Comparison of ENCODE assay signal across 28 cellular contexts in the genomic region with DNA sequence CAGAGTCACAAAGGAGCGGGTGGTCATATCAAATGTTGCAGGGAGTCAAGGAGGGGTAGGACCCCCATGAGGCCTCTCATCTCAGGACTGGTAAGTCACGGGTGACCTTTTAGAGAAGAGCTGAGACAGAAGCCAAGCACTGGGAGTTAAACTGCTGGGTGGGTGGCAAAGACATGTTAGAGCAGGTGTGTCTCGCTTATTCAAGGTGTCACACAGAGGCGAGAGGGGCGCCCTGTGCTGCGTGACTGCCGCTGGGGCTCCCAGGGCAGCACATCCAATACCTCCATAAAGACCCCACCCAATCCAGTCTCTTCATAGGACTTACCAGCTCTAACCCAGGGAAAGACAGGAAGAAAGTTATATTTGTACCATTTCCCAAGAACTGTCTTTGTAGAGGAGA. TPM values are rescaled to one million over a fixed set of nuclear protein-coding genes. Genes with fewer than 3 reads are reported as not detected.
"Had no signal": no experiment of that assay in that cellular context is flagged by ENCODE, and none has a peak within 500 bp of the region (broad histone marks: within the 10 kb centered on the region; RNA-seq: fewer than 3 reads in every experiment).

No MANE protein-coding gene starts in this region.

- H3K4me1 Mint-ChIP-seq: activated B cell treated with CpG ODN at 0.5 μM for 24 hours; activated T-helper 17 cell treated with anti-CD3 and anti-CD28 coated beads, Interleukin-2, amount 50 U/mL, for 72 hours; natural killer cell; T-cell had no signal

- ATAC-seq: activated CD8-positive, alpha-beta T cell treated with anti-CD3 and anti-CD28 coated beads for 36 hours; activated naive CD4-positive, alpha-beta T cell treated with anti-CD3 and anti-CD28 coated beads, Interleukin-2, amount 50 U/mL, for 72 hours; activated T-cell treated with anti-CD3 and anti-CD28 coated beads, Interleukin-2, amount 50 U/mL, for 4 hours; activated T-helper 17 cell treated with anti-CD3 and anti-CD28 coated beads, Interleukin-2, amount 50 U/mL, for 72 hours; left colon; lower lobe of right lung; natural killer cell; stimulated activated naive CD8-positive, alpha-beta T cell treated with anti-CD3 and anti-CD28 coated beads, Interleukin-15, Interleukin-2, amounts not matched to agents 100 U/mL and 50 U/mL, for 24 hours; T-cell had no signal

- H3K36me3 Mint-ChIP-seq: activated naive CD4-positive, alpha-beta T cell treated with anti-CD3 and anti-CD28 coated beads, Interleukin-2, amount 50 U/mL, for 72 hours; natural killer cell; T-cell had no signal

- H3K36me3 ChIP-seq: lower lobe of right lung, spleen, thoracic aorta had no signal

- H3K4me3 Mint-ChIP-seq: activated B cell treated with CpG ODN at 0.5 μM for 24 hours; activated CD8-positive, alpha-beta T cell treated with anti-CD3 and anti-CD28 coated beads for 36 hours; activated T-cell treated with anti-CD3 and anti-CD28 coated beads, Interleukin-2, amount 50 U/mL, for 4 hours; activated T-helper 17 cell treated with anti-CD3 and anti-CD28 coated beads, Interleukin-2, amount 50 U/mL, for 72 hours; natural killer cell; T-cell had no signal

- FAIRE-seq: bronchial epithelial cell, colon, endometrium, frontal cortex, keratinocyte had no signal

- H3K4me3 ChIP-seq: lower lobe of right lung, spleen, thoracic aorta had no signal

- H3K9me3 ChIP-seq: lower lobe of right lung, spleen, thoracic aorta had no signal

- DNase-seq: activated B cell treated with CpG ODN at 0.5 μM for 24 hours; activated CD4-positive, alpha-beta T cell treated with anti-CD3 and anti-CD28 coated beads, Interleukin-2, amount 50 U/mL, for 1 hour; activated CD8-positive, alpha-beta T cell treated with anti-CD3 and anti-CD28 coated beads for 36 hours; activated T-cell treated with anti-CD3 and anti-CD28 coated beads, Interleukin-2, amount 50 U/mL, for 4 hours; effector CD8-positive, alpha-beta T cell; glutamatergic neuron; hippocampal formation; left colon; lower lobe of right lung; mesenchymal stem cell; natural killer cell; retina; spleen; stimulated activated CD4-positive, alpha-beta T cell treated with anti-CD3 and anti-CD28 coated beads, Interleukin-2, amount 100 ng/mL, for 48 hours; stimulated activated naive CD8-positive, alpha-beta T cell treated with anti-CD3 and anti-CD28 coated beads, Interleukin-15, Interleukin-2, amounts not matched to agents 100 U/mL and 50 U/mL, for 24 hours; T-cell had no signal

- H3K9me3 Mint-ChIP-seq: activated B cell treated with CpG ODN at 0.5 μM for 24 hours; activated CD8-positive, alpha-beta T cell treated with anti-CD3 and anti-CD28 coated beads for 36 hours; activated naive CD4-positive, alpha-beta T cell treated with anti-CD3 and anti-CD28 coated beads, Interleukin-2, amount 50 U/mL, for 72 hours; activated T-cell treated with anti-CD3 and anti-CD28 coated beads, Interleukin-2, amount 50 U/mL, for 4 hours; activated T-helper 17 cell treated with anti-CD3 and anti-CD28 coated beads, Interleukin-2, amount 50 U/mL, for 72 hours; natural killer cell; T-cell had no signal

- H3K27ac Mint-ChIP-seq: activated B cell treated with CpG ODN at 0.5 μM for 24 hours; activated CD8-positive, alpha-beta T cell treated with anti-CD3 and anti-CD28 coated beads for 36 hours; activated naive CD4-positive, alpha-beta T cell treated with anti-CD3 and anti-CD28 coated beads, Interleukin-2, amount 50 U/mL, for 72 hours; activated T-helper 17 cell treated with anti-CD3 and anti-CD28 coated beads, Interleukin-2, amount 50 U/mL, for 72 hours; natural killer cell; T-cell had no signal

- H3K4me1 ChIP-seq: lower lobe of right lung, spleen had no signal

- H3K27ac ChIP-seq: epithelial cell of prostate, lower lobe of right lung, spleen had no signal

RNA-seq across cellular contexts. Expression of a gene that starts 15.1 kb away (rescaled TPM):
- total RNA-seq: activated B cell treated with CpG ODN at 0.5 μM for 24 hours; activated CD8-positive, alpha-beta T cell treated with anti-CD3 and anti-CD28 coated beads for 36 hours; activated naive CD4-positive, alpha-beta T cell treated with anti-CD3 and anti-CD28 coated beads, Interleukin-2, amount 50 U/mL, for 72 hours; activated T-cell treated with anti-CD3 and anti-CD28 coated beads, Interleukin-2, amount 50 U/mL, for 4 hours; activated T-helper 17 cell treated with anti-CD3 and anti-CD28 coated beads, Interleukin-2, amount 50 U/mL, for 72 hours; bronchial epithelial cell; dermis microvascular lymphatic vessel endothelial cell; natural killer cell; osteoblast; T-cell; T-helper 2 cell treated with Interferon-gamma antibody and Interleukin-4, amounts not matched to agents 100 ng/mL and 5 ng/mL, for 36 hours had no signal
